In genomic region chr14:73612339-73613045, GRCh38 we compare ENCODE assay signal across 8 cellular contexts. TPM values are rescaled to one million over a fixed set of nuclear protein-coding genes. Genes with fewer than 3 reads are reported as not detected.
DNase-seq lines count a peak whose midpoint lies in the region; ATAC-seq lines count a peak whose summit lies in the region.

Gene ACOT6 (plus strand): TSS chr14:73612517. CDS start chr14:73612572, 55 bp downstream.

- H2BK5ac ChIP-seq in mesenchymal stem cell (ENCODE audit: low read depth, low read length, poor library complexity, severe bottlenecking) = no peak within 1 kb of the TSS

- no peak within 1 kb of the TSS for H2AK5ac ChIP-seq in mesenchymal stem cell (ENCODE audit: low read length, severe bottlenecking)

- peak; percentile 46 for DNase-seq in NCI-H146 (lab: John Stamatoyannopoulos, UW)
- no peak for DNase-seq in NCI-H146 treated with DMSO at 0.1 percent for 48 hours (lab: John Stamatoyannopoulos, UW; ENCODE audit: unreplicated experiment)
- DNase-seq in NCI-H748 (lab: John Stamatoyannopoulos, UW; ENCODE audit: unreplicated experiment) = peak; percentile 82
- DNase-seq in activated CD8-positive, alpha-beta memory T cell treated with anti-CD3 and anti-CD28 coated beads for 4 hours (ENCODE audit: low read depth in 2 of 2) = peak; percentile 19 to 28
- DNase-seq in effector memory CD8-positive, alpha-beta T cell = peak; percentile 53 to 68 (median 63)
- peak; percentile 72 for DNase-seq in mesenchymal stem cell
- DNase-seq in stimulated activated CD8-positive, alpha-beta memory T cell treated with anti-CD3 and anti-CD28 coated beads, Interleukin-12 subunit alpha, Interleukin-12 subunit beta, amount 100 ng/mL, for 1 hour (ENCODE audit: low read depth) = peak; percentile 33

- H2BK12ac ChIP-seq in mesenchymal stem cell (ENCODE audit: low read length in 2 of 2) = peak within 1 kb of the TSS in 1 of 2 experiments; percentile 83

- H4K8ac ChIP-seq in mesenchymal stem cell (ENCODE audit: low read length) = peak within 1 kb of the TSS; percentile 72

- H3K27me3 Mint-ChIP-seq in effector memory CD8-positive, alpha-beta T cell = peaks cover 0 to 8% of the 10 kb centered on the region in 2 donors

- H2BK120ac ChIP-seq in mesenchymal stem cell (ENCODE audit: low read depth, low read length) = no peak within 1 kb of the TSS

- H3K4me3 ChIP-seq in mesenchymal stem cell (ENCODE audit: insufficient read depth in 1 of 2, low read depth in 1 of 2, low read length in 2 of 2) = peak within 1 kb of the TSS; percentile 76 to 81

- no peak within 1 kb of the TSS for H3K27ac ChIP-seq in mesenchymal stem cell (ENCODE audit: low read length, poor library complexity, severe bottlenecking)

- H3K36me3 ChIP-seq in mesenchymal stem cell (ENCODE audit: control insufficient read depth in 1 of 2, insufficient read depth in 2 of 2, low read depth in 1 of 2, low read length in 2 of 2) = no peaks in the 10 kb centered on the region

- WGBS in mesenchymal stem cell = 1% methylated on average over 84 of the region's 84 CpGs

- peak within 1 kb of the TSS; percentile 77 for H3K9ac ChIP-seq in mesenchymal stem cell (ENCODE audit: low read length)

- H2BK15ac ChIP-seq in mesenchymal stem cell (ENCODE audit: low read depth, poor library complexity, severe bottlenecking) = peak within 1 kb of the TSS; percentile 87

- peaks cover 5% of the 10 kb centered on the region for H3K36me3 Mint-ChIP-seq in effector memory CD8-positive, alpha-beta T cell (ENCODE audit: insufficient read depth)

- H3K9me3 ChIP-seq in mesenchymal stem cell (ENCODE audit: control insufficient read depth, low read length) = no peaks in the 10 kb centered on the region

- H3K27me3 ChIP-seq in mesenchymal stem cell (ENCODE audit: control insufficient read depth in 1 of 2, insufficient read depth in 1 of 2, low read length in 2 of 2) = no peaks in the 10 kb centered on the region

- peak within 1 kb of the TSS; percentile 45 for H4K91ac ChIP-seq in mesenchymal stem cell (ENCODE audit: low read length)

- peak within 1 kb of the TSS; percentile 85 for H3K4me2 ChIP-seq in mesenchymal stem cell (ENCODE audit: low read length, poor library complexity, severe bottlenecking)

- peak within 1 kb of the TSS in 1 of 2 experiments; percentile 89 for H3K14ac ChIP-seq in mesenchymal stem cell (ENCODE audit: low read length in 2 of 2)

- peak within 1 kb of the TSS in 1 of 2 experiments; percentile 67 for H3K4ac ChIP-seq in mesenchymal stem cell (ENCODE audit: low read depth in 1 of 2, low read length in 2 of 2)

- ATAC-seq in HG02981 (IDR thresholded peaks at IDR 0.05; ENCODE audit: unreplicated experiment) = peak; percentile 60
- ATAC-seq in effector memory CD8-positive, alpha-beta T cell (replicated peaks) = peak; percentile 90

- H3K23ac ChIP-seq in mesenchymal stem cell (ENCODE audit: low read length in 2 of 2) = no peak within 1 kb of the TSS

- H3K4me1 ChIP-seq in mesenchymal stem cell (ENCODE audit: control insufficient read depth, insufficient read depth, low read depth, low read length) = peaks cover 3% of the 10 kb centered on the region

- peak within 1 kb of the TSS; percentile 79 to 92 for H3K18ac ChIP-seq in mesenchymal stem cell (ENCODE audit: low read depth in 1 of 2, low read length in 2 of 2)

- H3K9me3 Mint-ChIP-seq in effector memory CD8-positive, alpha-beta T cell = no peaks in the 10 kb centered on the region

- H3K27ac Mint-ChIP-seq in effector memory CD8-positive, alpha-beta T cell = peak within 1 kb of the TSS; percentile 84 to 88

- peak within 1 kb of the TSS; percentile 83 to 88 for H3K4me3 Mint-ChIP-seq in effector memory CD8-positive, alpha-beta T cell

- peak within 1 kb of the TSS; percentile 88 for H2AFZ ChIP-seq in mesenchymal stem cell (ENCODE audit: low read depth, low read length)

- H3K4me1 Mint-ChIP-seq in effector memory CD8-positive, alpha-beta T cell (ENCODE audit: low read depth in 2 of 2) = peaks cover 3 to 4% of the 10 kb centered on the region in 2 donors

- H3K79me1 ChIP-seq in mesenchymal stem cell (replicated peaks; ENCODE audit: low read length, poor library complexity, severe bottlenecking) = no peaks in the 10 kb centered on the region

RNA-seq across cellular contexts. Expression of gene ACOT6, which starts in this region (rescaled TPM):
- not detected for polyA plus RNA-seq in mesenchymal stem cell (2013, experiment 1 of 2)
- not detected for polyA plus RNA-seq in mesenchymal stem cell (2013, experiment 2 of 2)
